8 cellular contexts compared by ENCODE assay signal in the genomic region with DNA sequence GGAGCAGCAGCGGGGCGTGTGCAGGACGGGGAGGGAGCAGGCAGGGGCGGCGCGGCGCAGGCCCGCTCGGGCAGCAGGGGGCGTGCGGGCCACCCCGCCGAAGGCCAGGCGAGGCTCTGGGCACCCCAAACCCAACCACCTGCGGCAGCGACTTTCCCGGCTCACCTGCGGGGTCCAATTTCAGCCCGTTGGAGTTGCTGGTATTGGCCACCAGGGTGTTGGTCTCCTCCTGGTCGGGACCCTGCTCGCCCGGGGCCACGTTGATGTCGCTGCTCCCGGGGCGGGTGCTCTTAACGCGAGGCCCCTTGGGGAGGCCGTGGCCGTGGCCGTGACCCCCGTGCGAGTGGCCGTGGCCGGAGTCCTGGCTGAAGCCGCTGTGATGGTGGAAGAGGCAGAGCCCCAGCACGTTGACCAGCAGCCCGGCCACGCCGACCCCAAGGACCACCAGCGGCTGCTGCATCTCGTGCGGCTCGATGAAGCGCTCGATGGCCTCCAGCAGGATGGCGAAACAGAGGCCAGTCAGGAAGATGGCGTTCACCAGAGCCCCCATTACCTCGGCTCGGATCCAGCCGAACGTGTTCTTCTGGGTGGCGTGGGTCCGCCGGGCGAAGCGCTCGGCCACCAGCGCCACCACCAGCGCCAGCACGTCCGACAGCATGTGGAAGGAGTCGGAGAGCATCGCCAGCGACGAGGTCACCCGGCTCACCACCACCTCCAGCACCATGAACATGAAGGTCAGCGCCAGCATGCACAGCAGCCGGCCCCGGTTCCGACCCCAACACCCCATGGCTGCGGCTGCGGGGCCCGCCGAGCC. TPM values are rescaled to one million over a fixed set of nuclear protein-coding genes. Genes with fewer than 3 reads are reported as not detected.
A peak's percentile ranks its signal among the peaks of the same experiment; 100 is the strongest.
DNase-seq lines count a peak whose midpoint lies in the region; ATAC-seq and TF ChIP-seq lines count a peak whose summit lies in the region.

No MANE protein-coding gene starts in this region.

- BruUV-seq in PC-9 (replicated peaks; lab: Mats Ljungman, UMichigan): TSS peak; percentile 58

- H3K4me2 ChIP-seq in PC-9 (peak overlapping the region; percentile 94), fibroblast of lung (ENCODE audit: extremely low read depth, insufficient read depth, low read length) (peak overlapping the region; percentile 81)

- intact Hi-C loops in PC-9 (cut with micrococcal nuclease; ENCODE audit: unreplicated experiment): loop anchor here (1.0 to 10.0 kb wide), 8 partner anchors 27 to 707 kb away; partner anchors contain the start of genes PPP2R5A and TRAF5
- intact Hi-C loops in natural killer cell (cut with micrococcal nuclease): loop anchor here (1.0 to 5.0 kb wide), 4 partner anchors 47 to 459 kb away; partner anchors contain the start of genes DTL and INTS7

- H3K27me3 Mint-ChIP-seq in natural killer cell (ENCODE audit: low read depth in 2 of 2): no peaks in the 10 kb centered on the region

- H3K27ac Mint-ChIP-seq in natural killer cell: peak overlapping the region; percentile 81 to 83

- peak; percentile 51 for DNase-seq in COR-L47 (lab: John Stamatoyannopoulos, UW)
- peak; percentile 83 to 86 for DNase-seq in PC-9
- peak; percentile 64 for DNase-seq in activated T-helper 1 cell treated with Interleukin-2 at 50 U/mL for 16 hours (ENCODE audit: low read depth)
- DNase-seq in fibroblast of lung (ENCODE audit: low read depth in 2 of 2): peak; percentile 59
- peak; percentile 73 for DNase-seq in natural killer cell
- peak; percentile 67 for DNase-seq in stimulated activated naive CD4-positive, alpha-beta T cell treated with Interleukin-2 at 50 U/mL for 16 hours (lab: John Stamatoyannopoulos, UW)

- H2AFZ ChIP-seq in PC-9: peak overlapping the region; percentile 76
- peak overlapping the region; percentile 36 for H2AFZ ChIP-seq in fibroblast of lung (ENCODE audit: low read length)

- peaks cover 7% of the 10 kb centered on the region; the same call in 1 of the 2 replicates for H4K20me1 ChIP-seq in PC-9 (ENCODE audit: insufficient read depth)
- no peaks in the 10 kb centered on the region for H4K20me1 ChIP-seq in fibroblast of lung (ENCODE audit: control insufficient read depth, extremely low read depth, insufficient read depth, low read length)

- H3K9ac ChIP-seq in fibroblast of lung (ENCODE audit: insufficient read depth, low read length): peak overlapping the region; percentile 89

- H3K27ac ChIP-seq in PC-9: peak overlapping the region; percentile 67
- H3K27ac ChIP-seq in fibroblast of lung (ENCODE audit: insufficient read depth, low read length): peak overlapping the region; percentile 81

- H3K36me3 ChIP-seq in PC-9 (ENCODE audit: low read depth) (peaks cover 29% of the 10 kb centered on the region), fibroblast of lung (ENCODE audit: control insufficient read depth, insufficient read depth, low read length) (peaks cover 1% of the 10 kb centered on the region)

- peaks cover 13% of the 10 kb centered on the region; the same call in 1 of the 2 replicates for H3F3A ChIP-seq in PC-9 (ENCODE audit: insufficient read depth, low read depth)

- no peaks in the 10 kb centered on the region for H3K27me3 ChIP-seq in PC-9 (ENCODE audit: insufficient read depth, low read depth)
- no peaks in the 10 kb centered on the region for H3K27me3 ChIP-seq in fibroblast of lung (ENCODE audit: control insufficient read depth, insufficient read depth, low read length)

- TF ChIP-seq CTCF in PC-9 (conservative IDR thresholded peaks at IDR 0.05) (peak; percentile 79), fibroblast of lung (conservative IDR thresholded peaks at IDR 0.05 in 1 of 2, IDR thresholded peaks at IDR 0.05 in 1 of 2; ENCODE audit: low read depth in 1 of 2, low read length in 2 of 2) (peak; percentile 41 to 79), natural killer cell (IDR thresholded peaks at IDR 0.05) (peak; percentile 93)

- POLR2A ChIA-PET in PC-9 (lab: Charles Lee; ENCODE audit: unreplicated experiment): interaction anchor here (0.6 to 1.1 kb wide), 4 partner anchors 39 to 64 kb away, joined by 3 to 13 read pairs (median 4); no protein-coding TSS in a partner anchor

- CTCF ChIA-PET in PC-9 (lab: Charles Lee): no interaction called here

- H3K4me3 ChIP-seq in PC-9: peak overlapping the region; percentile 77
- peak overlapping the region; percentile 87 to 99 (median 96) for H3K4me3 ChIP-seq in fibroblast of lung (replicated peaks in 1 of 4; ENCODE audit: control extremely low read depth in 1 of 4, insufficient read depth in 1 of 4, low read depth in 3 of 4, low read length in 4 of 4)

- no peaks in the 10 kb centered on the region for H3K9me2 ChIP-seq in PC-9 (ENCODE audit: insufficient read depth)

- H3K36me3 Mint-ChIP-seq in natural killer cell: no peaks in the 10 kb centered on the region

- H3K4me1 Mint-ChIP-seq in natural killer cell: peaks cover 54 to 55% of the 10 kb centered on the region in 2 donors

- no peaks in the 10 kb centered on the region for H3K9me3 ChIP-seq in PC-9 (ENCODE audit: insufficient read depth, low read depth)
- H3K9me3 ChIP-seq in fibroblast of lung (ENCODE audit: control insufficient read depth, insufficient read depth, low read depth, low read length): no peaks in the 10 kb centered on the region

- ATAC-seq in GM19397 (IDR thresholded peaks at IDR 0.05; ENCODE audit: unreplicated experiment): peak; percentile 37
- peak; percentile 23 for ATAC-seq in HG03565 (IDR thresholded peaks at IDR 0.05; ENCODE audit: unreplicated experiment)
- peak; percentile 39 to 56 (median 43) for ATAC-seq in natural killer cell

- no peaks in the 10 kb centered on the region for H3K9me3 Mint-ChIP-seq in natural killer cell

- H3K4me3 Mint-ChIP-seq in natural killer cell: peak overlapping the region; percentile 94

- H3K4me1 ChIP-seq in PC-9 (replicated peaks; ENCODE audit: insufficient read depth) (peaks cover 43% of the 10 kb centered on the region), fibroblast of lung (ENCODE audit: control insufficient read depth, extremely low read depth, insufficient read depth, low read length) (peaks cover 14% of the 10 kb centered on the region)

- H3K79me2 ChIP-seq in PC-9 (ENCODE audit: low read depth) (peaks cover 59% of the 10 kb centered on the region), fibroblast of lung (ENCODE audit: control insufficient read depth, insufficient read depth, low read length) (peaks cover 42% of the 10 kb centered on the region)

RNA-seq across cellular contexts. Expression of gene SLC30A1, which starts 0.9 kb away (rescaled TPM):
- total RNA-seq in PC-9 (2021) (26.8 and 27.6 TPM in 2 replicates), fibroblast of lung (38.8 and 45.2 TPM in 2 replicates), natural killer cell (10 to 100 TPM in 2 of 3 donors, 1 to 10 TPM in 1; 8.4 to 16.0 (median 12.1) TPM)
- 13.6 and 16.2 TPM in 2 replicates for polyA plus RNA-seq in fibroblast of lung
- 17.4 and 19.3 TPM in 2 replicates for polyA plus RNA-seq in fibroblast of lung (2012)
- polyA minus RNA-seq in fibroblast of lung (ENCODE audit: low replicate concordance): 4.0 and 5.1 TPM in 2 replicates

Comparison
In these comparisons a context has a peak if more than half of its experiments do, and no peak if none do; other contexts are left out.
1. Peak in every context shown above with its lines: DNase-seq, ATAC-seq, H3K4me3 ChIP-seq and H3K27ac ChIP-seq.